In genomic region chr11:108345767-108346166, GRCh38 we compare ENCODE assay signal across 16 cellular contexts.
DNase-seq lines count a peak whose midpoint lies in the region; ATAC-seq, FAIRE-seq and TF ChIP-seq lines count a peak whose summit lies in the region.
"Had no signal": no experiment of that assay in that cellular context is flagged by ENCODE, and none has a peak within 500 bp of the region (broad histone marks: within the 10 kb centered on the region; RNA-seq: fewer than 3 reads in every experiment).

No MANE protein-coding gene starts in this region.

- H3K4me3 ChIP-seq in A549 = no peak overlapping the region
- H3K4me3 ChIP-seq in CD8-positive, alpha-beta T cell (ENCODE audit: low read depth, low read length) = no peak overlapping the region
- no peak overlapping the region for H3K4me3 ChIP-seq in naive thymus-derived CD4-positive, alpha-beta T cell (ENCODE audit: low read length)
- H3K4me3 ChIP-seq in PC-9 = no peak overlapping the region
- H3K4me3 ChIP-seq: BLaER1, HAP-1 had no signal

- DNase-seq in A549 (ENCODE audit: low read depth in 1 of 2, low spot score in 1 of 2) (no peak), NCI-H446 treated with DMSO at 0.1 percent for 48 hours (lab: John Stamatoyannopoulos, UW) (peak; percentile 14), NCI-H2029 treated with DMSO at 0.1 percent for 48 hours (lab: John Stamatoyannopoulos, UW) (no peak), PC-9 (no peak)
- no peak for DNase-seq in CD8-positive, alpha-beta T cell
- no peak for DNase-seq in naive thymus-derived CD4-positive, alpha-beta T cell
- DNase-seq: AML-193, Calu3, DMS79, EL, HFFc6, KG1 had no signal

- H3K27me3 Mint-ChIP-seq in CD8-positive, alpha-beta T cell (ENCODE audit: low read depth) = no peaks in the 10 kb centered on the region
- no peaks in the 10 kb centered on the region for H3K27me3 Mint-ChIP-seq in naive thymus-derived CD4-positive, alpha-beta T cell

- no peak for TF ChIP-seq RAD21 in A549 (conservative IDR thresholded peaks at IDR 0.05 in 1 of 2, IDR thresholded peaks at IDR 0.05 in 1 of 2)

- ATAC-seq in A549 = no peak
- no peak for ATAC-seq in CD8-positive, alpha-beta T cell
- no peak for ATAC-seq in naive thymus-derived CD4-positive, alpha-beta T cell
- ATAC-seq in HG03442 (IDR thresholded peaks at IDR 0.05; ENCODE audit: unreplicated experiment) = no peak

- TF ChIP-seq POLR2A in A549 (IDR thresholded peaks at IDR 0.05; ENCODE audit: low read length) = no peak

- BruUV-seq in PC-9 (replicated peaks; lab: Mats Ljungman, UMichigan) = no TSS peak

- TF ChIP-seq EP300 in A549 (IDR thresholded peaks at IDR 0.05) = no peak

- H3K27ac ChIP-seq in A549 (no peak overlapping the region), PC-9 (no peak overlapping the region)
- no peak overlapping the region for H3K27ac ChIP-seq in CD8-positive, alpha-beta T cell (ENCODE audit: low read depth, low read length)
- no peak overlapping the region for H3K27ac ChIP-seq in naive thymus-derived CD4-positive, alpha-beta T cell (ENCODE audit: low read depth, low read length)
- H3K27ac ChIP-seq: BLaER1 had no signal

- TF ChIP-seq CTCF in A549 (IDR thresholded peaks at IDR 0.05) = no peak
- no peak for TF ChIP-seq CTCF in CD8-positive, alpha-beta T cell (IDR thresholded peaks at IDR 0.05)
- no peak for TF ChIP-seq CTCF in PC-9 (conservative IDR thresholded peaks at IDR 0.05)

- H3K27me3 ChIP-seq in CD8-positive, alpha-beta T cell (ENCODE audit: insufficient read depth, low read length) = no peaks in the 10 kb centered on the region
- no peaks in the 10 kb centered on the region for H3K27me3 ChIP-seq in naive thymus-derived CD4-positive, alpha-beta T cell (ENCODE audit: control insufficient read depth in 2 of 2, insufficient read depth in 2 of 2, low read length in 2 of 2)
- no peaks in the 10 kb centered on the region for H3K27me3 ChIP-seq in PC-9 (ENCODE audit: insufficient read depth, low read depth)
- H3K27me3 ChIP-seq: BLaER1 had no signal

- intact Hi-C loops in CD8-positive, alpha-beta T cell (cut with DNase I, micrococcal nuclease) = loop anchor here (2.0 to 10.0 kb wide), 4 partner anchors 15 to 303 kb away; partner anchors contain the start of gene C11orf65 (in 1 of the 2)
- intact Hi-C loops in naive thymus-derived CD4-positive, alpha-beta T cell (cut with micrococcal nuclease) = loop anchor here in 1 of 2 donors (1.0 kb wide), 1 partner anchor 8 kb away; no protein-coding TSS in a partner anchor
- intact Hi-C loops in PC-9 (cut with micrococcal nuclease; ENCODE audit: unreplicated experiment) = no loop called here

- peaks cover 37% of the 10 kb centered on the region for H3K4me1 Mint-ChIP-seq in CD8-positive, alpha-beta T cell (ENCODE audit: low read depth)
- peaks cover 2 to 34% (median 22%) of the 10 kb centered on the region in 7 donors for H3K4me1 Mint-ChIP-seq in naive thymus-derived CD4-positive, alpha-beta T cell

- no peaks in the 10 kb centered on the region for H3K79me2 ChIP-seq in PC-9 (ENCODE audit: low read depth)

- no peaks in the 10 kb centered on the region for H3K9me2 ChIP-seq in PC-9 (ENCODE audit: insufficient read depth)

- H3K4me3 Mint-ChIP-seq in CD8-positive, alpha-beta T cell = no peak overlapping the region
- H3K4me3 Mint-ChIP-seq in naive thymus-derived CD4-positive, alpha-beta T cell = no peak overlapping the region
- H3K4me3 Mint-ChIP-seq: HFFc6 had no signal

- H3K36me3 ChIP-seq in CD8-positive, alpha-beta T cell (ENCODE audit: insufficient read depth, low read length) = peaks cover 40% of the 10 kb centered on the region
- H3K36me3 ChIP-seq in naive thymus-derived CD4-positive, alpha-beta T cell (ENCODE audit: control insufficient read depth in 2 of 3, insufficient read depth in 3 of 3, low read length in 3 of 3) = peaks cover 14 to 59% (median 19%) of the 10 kb centered on the region in 3 experiments
- H3K36me3 ChIP-seq in PC-9 (ENCODE audit: low read depth) = 0 out of 2 replicates have a peak, but pooled peaks cover 3% of the 10 kb centered on the region

- FAIRE-seq in A549 (lab: Jason Lieb, UNC) = peak; percentile 94
- FAIRE-seq: H1 had no signal

- 89% methylated on average over 4 of the region's 4 CpGs for WGBS in A549 (ENCODE audit: missing lambda C conversion rate)

- CTCF ChIA-PET in A549 (lab: Yijun Ruan, JAX) (no interaction called here), PC-9 (lab: Charles Lee) (no interaction called here)
- CTCF ChIA-PET in CD8-positive, alpha-beta T cell (lab: Charles Lee) = interaction anchor here (1.4 kb wide), 1 partner anchor 8 kb away, joined by 3 read pairs; no protein-coding TSS in a partner anchor
- CTCF ChIA-PET in naive thymus-derived CD4-positive, alpha-beta T cell (lab: Charles Lee) = interaction anchor here (0.8 kb wide), 1 partner anchor 308 kb away, joined by 3 read pairs; no protein-coding TSS in a partner anchor

- H3K4me2 ChIP-seq in A549 = no peak overlapping the region
- no peak overlapping the region for H3K4me2 ChIP-seq in PC-9
- H3K4me2 ChIP-seq: BLaER1 had no signal

- peaks cover 76% of the 10 kb centered on the region for H3K36me3 Mint-ChIP-seq in CD8-positive, alpha-beta T cell
- H3K36me3 Mint-ChIP-seq in naive thymus-derived CD4-positive, alpha-beta T cell = peaks cover 23 to 63% (median 52%) of the 10 kb centered on the region in 5 donors

- POLR2A ChIA-PET in A549 (lab: Yijun Ruan, JAX) (no interaction called here), PC-9 (lab: Charles Lee; ENCODE audit: unreplicated experiment) (no interaction called here)
- POLR2A ChIA-PET in CD8-positive, alpha-beta T cell (lab: Charles Lee) = interaction anchor here (0.9 kb wide), 1 partner anchor 108 kb away, joined by 3 read pairs; no protein-coding TSS in a partner anchor
- POLR2A ChIA-PET in naive thymus-derived CD4-positive, alpha-beta T cell (lab: Charles Lee) = no interaction called here

- H3K9me3 Mint-ChIP-seq in CD8-positive, alpha-beta T cell = no peaks in the 10 kb centered on the region
- H3K9me3 Mint-ChIP-seq in naive thymus-derived CD4-positive, alpha-beta T cell = peaks cover 0 to 1% (median 0%) of the 10 kb centered on the region in 11 donors
- H3K9me3 Mint-ChIP-seq: HFFc6 had no signal

- H3K9me3 ChIP-seq in A549 (no peaks in the 10 kb centered on the region), PC-9 (ENCODE audit: insufficient read depth, low read depth) (no peaks in the 10 kb centered on the region)
- no peaks in the 10 kb centered on the region for H3K9me3 ChIP-seq in CD8-positive, alpha-beta T cell (ENCODE audit: low read length)
- no peaks in the 10 kb centered on the region for H3K9me3 ChIP-seq in naive thymus-derived CD4-positive, alpha-beta T cell (ENCODE audit: control insufficient read depth in 2 of 3, low read length in 3 of 3)
- H3K9me3 ChIP-seq: BLaER1, HAP-1 had no signal

- no peaks in the 10 kb centered on the region for H4K20me1 ChIP-seq in PC-9 (ENCODE audit: insufficient read depth)
- H4K20me1 ChIP-seq: BLaER1 had no signal

- H3F3A ChIP-seq in PC-9 (ENCODE audit: insufficient read depth, low read depth) = peaks cover 8% of the 10 kb centered on the region

- peak overlapping the region; percentile 46 for H3K27ac Mint-ChIP-seq in CD8-positive, alpha-beta T cell
- peak overlapping the region in 5 of 9 donors; percentile 36 to 77 (median 54) for H3K27ac Mint-ChIP-seq in naive thymus-derived CD4-positive, alpha-beta T cell
- H3K27ac Mint-ChIP-seq: HFFc6 had no signal

- H2AFZ ChIP-seq in PC-9 = no peak overlapping the region

- peaks cover 6% of the 10 kb centered on the region; the same call in 2 of the 3 replicates for H3K4me1 ChIP-seq in A549
- no peaks in the 10 kb centered on the region for H3K4me1 ChIP-seq in CD8-positive, alpha-beta T cell (ENCODE audit: insufficient read depth, low read length)
- H3K4me1 ChIP-seq in naive thymus-derived CD4-positive, alpha-beta T cell (ENCODE audit: control insufficient read depth in 2 of 2, insufficient read depth in 2 of 2, low read length in 2 of 2) = no peaks in the 10 kb centered on the region
- peaks cover 15% of the 10 kb centered on the region for H3K4me1 ChIP-seq in PC-9 (replicated peaks; ENCODE audit: insufficient read depth)
- H3K4me1 ChIP-seq: BLaER1, HAP-1 had no signal

TF ChIP-seq in A549, 52 proteins besides CTCF, POLR2A, EP300 and RAD21:
- peak; percentile 15 for TF ChIP-seq MAFK (IDR thresholded peaks at IDR 0.05; ENCODE audit: partially characterized antibody)
- TF ChIP-seq CEBPB (IDR thresholded peaks at IDR 0.05) = no peak

Comparison
In these comparisons a context has a peak if more than half of its experiments do, and no peak if none do; other contexts are left out.
1. CTCF ChIA-PET loops: an anchor here in CD8-positive, alpha-beta T cell (1.4 kb wide) and naive thymus-derived CD4-positive, alpha-beta T cell (0.8 kb wide); none called in A549 and PC-9.